Comparison of ENCODE assay signal across 8 cellular contexts in the genomic region with DNA sequence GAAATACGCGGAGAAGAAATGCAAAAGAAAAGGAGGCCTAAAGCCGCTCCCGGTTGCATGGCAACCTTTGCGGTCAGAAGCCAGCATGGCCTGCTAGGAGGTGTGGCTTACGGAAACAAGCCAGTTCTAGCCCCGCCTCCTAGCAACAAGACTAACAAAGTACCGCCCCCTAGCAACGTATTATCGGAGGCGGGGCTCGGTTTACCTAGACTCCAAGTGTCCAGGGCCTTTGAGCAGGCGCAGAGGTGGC. TPM values are rescaled to one million over a fixed set of nuclear protein-coding genes. Genes with fewer than 3 reads are reported as not detected.
A peak's percentile ranks its signal among the peaks of the same experiment; 100 is the strongest.
DNase-seq lines count a peak whose midpoint lies in the region; ATAC-seq, FAIRE-seq and TF ChIP-seq lines count a peak whose summit lies in the region.

No MANE protein-coding gene starts in this region.

- H3K27me3 ChIP-seq in OCI-LY1 (ENCODE audit: insufficient read depth, low read length), result no peaks in the 10 kb centered on the region
- H3K27me3 ChIP-seq in endothelial cell of umbilical vein (ENCODE audit: control insufficient read depth in 2 of 2, insufficient read depth in 2 of 2, low read length in 2 of 2), result no peaks in the 10 kb centered on the region
- no peaks in the 10 kb centered on the region for H3K27me3 ChIP-seq in ovary

- CTCF ChIA-PET in endothelial cell of umbilical vein (lab: Charles Lee), result interaction anchor here (0.8 kb wide), 1 partner anchor 77 kb away, joined by 3 read pairs; a partner anchor contains a TSS

- no peaks in the 10 kb centered on the region for H3K9me3 ChIP-seq in OCI-LY1 (ENCODE audit: low read length)
- H3K9me3 ChIP-seq in endothelial cell of umbilical vein (replicated peaks; ENCODE audit: control insufficient read depth, insufficient read depth, low read length), result no peaks in the 10 kb centered on the region
- no peaks in the 10 kb centered on the region for H3K9me3 ChIP-seq in ovary

- H3K4me3 ChIP-seq in OCI-LY1 (ENCODE audit: low read depth, low read length, poor library complexity, severe bottlenecking), result peak overlapping the region; percentile 55
- peak overlapping the region in 2 of 3 experiments; percentile 16 to 48 for H3K4me3 ChIP-seq in endothelial cell of umbilical vein (replicated peaks in 1 of 3; ENCODE audit: insufficient read depth in 1 of 3, low read depth in 1 of 3, low read length in 3 of 3)
- peak overlapping the region; percentile 40 for H3K4me3 ChIP-seq in ovary

- peaks cover 12% of the 10 kb centered on the region for H3K4me1 ChIP-seq in OCI-LY1 (ENCODE audit: insufficient read depth, low read length, severe bottlenecking)
- peaks cover 8% of the 10 kb centered on the region for H3K4me1 ChIP-seq in endothelial cell of umbilical vein (ENCODE audit: control insufficient read depth, extremely low read depth, insufficient read depth, low read length)
- H3K4me1 ChIP-seq in ovary (ENCODE audit: insufficient read depth), result peaks cover 7% of the 10 kb centered on the region

- H3K79me2 ChIP-seq in OCI-LY1 (ENCODE audit: insufficient read depth, low read length) (no peaks in the 10 kb centered on the region), endothelial cell of umbilical vein (ENCODE audit: control insufficient read depth, insufficient read depth, low read length) (peaks cover 22% of the 10 kb centered on the region)

- intact Hi-C loops in endothelial cell of umbilical vein (cut with micrococcal nuclease) (loop anchor here (2.0 kb wide), 4 partner anchors 24 to 148 kb away; a partner anchor contains a TSS), ovary (cut with DNase I) (loop anchor here in 1 of 4 donors (10.0 kb wide), 1 partner anchor 144 kb away; a partner anchor contains a TSS)

- H3K9me1 ChIP-seq in endothelial cell of umbilical vein (replicated peaks; ENCODE audit: control insufficient read depth, extremely low read depth, insufficient read depth, low read length), result no peaks in the 10 kb centered on the region

- H3K36me3 ChIP-seq in OCI-LY1 (ENCODE audit: insufficient read depth, low read length), result peaks cover 25% of the 10 kb centered on the region; the same call in 1 of the 2 replicates
- peaks cover 11 to 29% of the 10 kb centered on the region in 2 experiments for H3K36me3 ChIP-seq in endothelial cell of umbilical vein (ENCODE audit: control insufficient read depth in 2 of 2, extremely low read depth in 1 of 2, insufficient read depth in 2 of 2, low read length in 2 of 2)
- no peaks in the 10 kb centered on the region for H3K36me3 ChIP-seq in ovary

- no peak for TF ChIP-seq EP300 in ovary (IDR thresholded peaks at IDR 0.05)

- ATAC-seq in GM18867 (IDR thresholded peaks at IDR 0.05; ENCODE audit: unreplicated experiment) (no peak), GM19455 (IDR thresholded peaks at IDR 0.05; ENCODE audit: unreplicated experiment) (no peak)

- H2AFZ ChIP-seq in OCI-LY1 (ENCODE audit: low read length) (no peak overlapping the region; the same call in 1 of the 2 replicates), endothelial cell of umbilical vein (ENCODE audit: low read depth, low read length) (peak overlapping the region; percentile 64)

- H4K20me1 ChIP-seq in OCI-LY1 (ENCODE audit: insufficient read depth, low read length) (no peaks in the 10 kb centered on the region), endothelial cell of umbilical vein (replicated peaks; ENCODE audit: control insufficient read depth, extremely low read depth, insufficient read depth, low read length) (no peaks in the 10 kb centered on the region)

- dilution Hi-C loops in endothelial cell of umbilical vein (cut with MboI; ENCODE audit: extremely low pct_ligation_motif_present, low sequenced_read_pairs), result no loop called here

- WGBS in ovary, 3 donors, result 0 to 1% (median 0%) methylated on average over 13 of the region's 13 CpGs

- H3K9ac ChIP-seq in OCI-LY1 (ENCODE audit: low read length), result peak overlapping the region; percentile 35; the same call in 1 of the 2 replicates
- H3K9ac ChIP-seq in endothelial cell of umbilical vein (replicated peaks; ENCODE audit: extremely low read depth, insufficient read depth, low read length), result peak overlapping the region; percentile 65

- TF ChIP-seq POLR2A in endothelial cell of umbilical vein (IDR thresholded peaks at IDR 0.05; ENCODE audit: low read depth, low read length) (no peak), ovary (IDR thresholded peaks at IDR 0.05) (no peak)

- H3K4me2 ChIP-seq in OCI-LY1 (ENCODE audit: low read length) (peak overlapping the region; percentile 66), endothelial cell of umbilical vein (ENCODE audit: insufficient read depth, low read length) (peak overlapping the region; percentile 54)

- H3K27ac ChIP-seq in OCI-LY1 (ENCODE audit: low read depth, low read length, poor library complexity, severe bottlenecking) (no peak overlapping the region), endothelial cell of umbilical vein (ENCODE audit: insufficient read depth, low read depth, low read length) (peak overlapping the region; percentile 32), ovary (peak overlapping the region in 1 of 2 donors; percentile 96)

- peak; percentile 100 for FAIRE-seq in endothelial cell of umbilical vein (lab: Jason Lieb, UNC)

- H3F3A ChIP-seq in OCI-LY1 (ENCODE audit: insufficient read depth, low read length), result no peaks in the 10 kb centered on the region

- TF ChIP-seq CTCF in OCI-LY1 (IDR thresholded peaks at IDR 0.05; ENCODE audit: low read length) (no peak), endothelial cell of umbilical vein (IDR thresholded peaks at IDR 0.05; ENCODE audit: extremely low read depth in 1 of 2, insufficient read depth in 1 of 2, low read depth in 1 of 2, low read length in 2 of 2) (no peak), ovary (IDR thresholded peaks at IDR 0.05) (no peak)

- peak; percentile 99 for DNase-seq in COLO829 (ENCODE audit: low spot score)
- DNase-seq in endothelial cell of umbilical vein (ENCODE audit: low read depth, low spot score), result no peak
- no peak for DNase-seq in ovary
- DNase-seq in NCI-H510A (lab: John Stamatoyannopoulos, UW), result no peak
- no peak for DNase-seq in KG1 (lab: John Stamatoyannopoulos, UW)

- no peaks in the 10 kb centered on the region for H3K9me2 ChIP-seq in OCI-LY1 (ENCODE audit: low read depth, low read length)

- POLR2A ChIA-PET in endothelial cell of umbilical vein (lab: Charles Lee), result no interaction called here

- BruUV-seq in endothelial cell of umbilical vein (replicated peaks; lab: Mats Ljungman, UMichigan), result no TSS peak

TF ChIP-seq in endothelial cell of umbilical vein, 7 proteins besides CTCF, POLR2A, EP300 and RAD21:
- no peak for TF ChIP-seq GATA2 (IDR thresholded peaks at IDR 0.05; ENCODE audit: insufficient read depth, insufficient read length, low read depth, low read length)
- TF ChIP-seq, protein P1, sequence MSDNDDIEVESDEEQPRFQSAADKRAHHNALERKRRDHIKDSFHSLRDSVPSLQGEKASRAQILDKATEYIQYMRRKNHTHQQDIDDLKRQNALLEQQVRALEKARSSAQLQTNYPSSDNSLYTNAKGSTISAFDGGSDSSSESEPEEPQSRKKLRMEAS (IDR thresholded peaks at IDR 0.05; ENCODE audit: insufficient read depth, insufficient read length), result peak; percentile 49

RNA-seq across cellular contexts. Expression of a gene that starts 0.4 kb away (rescaled TPM):
- total RNA-seq in endothelial cell of umbilical vein, result 119 and 125 TPM in 2 replicates
- polyA plus RNA-seq in endothelial cell of umbilical vein, result 98.4 and 98.6 TPM in 2 replicates
- polyA plus RNA-seq in endothelial cell of umbilical vein (2011; cell fraction: cytosol; rRNA removed), result 91.8 and 108 TPM in 2 replicates
- polyA plus RNA-seq in endothelial cell of umbilical vein (2011; cell fraction: nucleus; rRNA removed), result 309 and 317 TPM in 2 replicates
- 61.0 and 67.4 TPM in 2 replicates for polyA plus RNA-seq in endothelial cell of umbilical vein (2012)
- 85.6 and 95.7 TPM in 2 replicates for polyA minus RNA-seq in endothelial cell of umbilical vein
- 14.1 TPM for polyA minus RNA-seq in endothelial cell of umbilical vein (2011; cell fraction: cytosol; rRNA and poly(A)+ RNA removed)
- 109 and 123 TPM in 2 replicates for polyA minus RNA-seq in endothelial cell of umbilical vein (2011; cell fraction: nucleus; rRNA and poly(A)+ RNA removed)
- 10 to 100 TPM; 38.5 to 66.5 (median 49.4) TPM for total RNA-seq in ovary
- polyA plus RNA-seq in ovary, result 10 to 100 TPM; 27.6 to 58.2 TPM

RNA-seq across cellular contexts. Expression of a gene that starts 13.4 kb away (rescaled TPM):
- total RNA-seq in endothelial cell of umbilical vein (0.92 and 1.4 TPM in 2 replicates), ovary (1 to 10 TPM in 5 of 7 donors, under 1 TPM in 2; 0.48 to 2.2 (median 1.4) TPM)
- polyA plus RNA-seq in endothelial cell of umbilical vein (0.26 and 0.32 TPM in 2 replicates), ovary (under 1 TPM; 0.56 to 0.63 TPM)
- 0.20 and 0.22 TPM in 2 replicates for polyA plus RNA-seq in endothelial cell of umbilical vein (2011; cell fraction: cytosol; rRNA removed)
- polyA plus RNA-seq in endothelial cell of umbilical vein (2011; cell fraction: nucleus; rRNA removed), result 1.5 and 1.7 TPM in 2 replicates
- polyA plus RNA-seq in endothelial cell of umbilical vein (2012), result 0.27 and 0.33 TPM in 2 replicates
- 0.62 and 0.80 TPM in 2 replicates for polyA minus RNA-seq in endothelial cell of umbilical vein
- polyA minus RNA-seq in endothelial cell of umbilical vein (2011; cell fraction: cytosol; rRNA and poly(A)+ RNA removed), result 1.7 TPM
- polyA minus RNA-seq in endothelial cell of umbilical vein (2011; cell fraction: nucleus; rRNA and poly(A)+ RNA removed), result 1.3 and 1.7 TPM in 2 replicates

RNA-seq across cellular contexts. Expression of a gene that starts 22.9 kb away (rescaled TPM):
- total RNA-seq in endothelial cell of umbilical vein (52.7 and 52.8 TPM in 2 replicates), ovary (10 to 100 TPM; 16.5 to 41.9 (median 32.5) TPM)
- polyA plus RNA-seq in endothelial cell of umbilical vein (26.3 and 26.8 TPM in 2 replicates), ovary (10 to 100 TPM in 1 of 2 donors, 1 to 10 TPM in 1; 9.5 to 14.8 TPM)
- polyA plus RNA-seq in endothelial cell of umbilical vein (2011; cell fraction: cytosol; rRNA removed), result 24.3 and 29.0 TPM in 2 replicates
- polyA plus RNA-seq in endothelial cell of umbilical vein (2011; cell fraction: nucleus; rRNA removed), result 18.1 and 25.8 TPM in 2 replicates
- 30.6 and 31.3 TPM in 2 replicates for polyA plus RNA-seq in endothelial cell of umbilical vein (2012)
- polyA minus RNA-seq in endothelial cell of umbilical vein, result 12.5 and 21.5 TPM in 2 replicates
- polyA minus RNA-seq in endothelial cell of umbilical vein (2011; cell fraction: cytosol; rRNA and poly(A)+ RNA removed), result 36.8 TPM
- polyA minus RNA-seq in endothelial cell of umbilical vein (2011; cell fraction: nucleus; rRNA and poly(A)+ RNA removed), result 9.3 and 11.5 TPM in 2 replicates

RNA-seq across cellular contexts. Expression of a gene that starts 42.9 kb away (rescaled TPM):
- total RNA-seq in endothelial cell of umbilical vein, result 0.11 TPM in 1 of 2 replicates, not detected in the other
- polyA plus RNA-seq in endothelial cell of umbilical vein, result 0.05 and 0.14 TPM in 2 replicates
- polyA plus RNA-seq in endothelial cell of umbilical vein (2011; cell fraction: cytosol; rRNA removed), result 0.01 TPM in 1 of 2 replicates, not detected in the other
- polyA plus RNA-seq in endothelial cell of umbilical vein (2011; cell fraction: nucleus; rRNA removed), result 0.04 TPM in 1 of 2 replicates, not detected in the other
- polyA plus RNA-seq in endothelial cell of umbilical vein (2012), result 0.16 and 0.35 TPM in 2 replicates
- not detected in 2 replicates for polyA minus RNA-seq in endothelial cell of umbilical vein
- polyA minus RNA-seq in endothelial cell of umbilical vein (2011; cell fraction: cytosol; rRNA and poly(A)+ RNA removed), result 0.51 TPM
- polyA minus RNA-seq in endothelial cell of umbilical vein (2011; cell fraction: nucleus; rRNA and poly(A)+ RNA removed), result 0.24 TPM in 1 of 2 replicates, not detected in the other
- 1 to 10 TPM in 1 of 7 donors, under 1 TPM in 6; 0.38 to 2.5 (median 0.50) TPM for total RNA-seq in ovary
- polyA plus RNA-seq in ovary, result under 1 TPM in 1 of 2 donors, not detected in 1; 0.27 TPM
